22 cellular contexts compared by ENCODE assay signal in genomic region chr3:52819936-52820335, GRCh38. TPM values are rescaled to one million over a fixed set of nuclear protein-coding genes. Genes with fewer than 3 reads are reported as not detected.
"Had no signal": no experiment of that assay in that cellular context is flagged by ENCODE, and none has a peak within 500 bp of the region (broad histone marks: within the 10 kb centered on the region; RNA-seq: fewer than 3 reads in every experiment).

No MANE protein-coding gene starts in this region.

- H3K4me1 ChIP-seq: heart left ventricle, left ventricle myocardium inferior, tibial nerve, uterus had no signal

- H3K4me3 ChIP-seq: heart left ventricle, left ventricle myocardium inferior, tibial nerve, uterus had no signal

- H3K27me3 ChIP-seq: heart left ventricle, tibial nerve, uterus had no signal

- H3K4me3 Mint-ChIP-seq: activated CD4-positive, alpha-beta T cell treated with anti-CD3 and anti-CD28 coated beads, Interleukin-2, amount 10 ng/mL, durations not matched to agents 24 days and 14 days; activated CD8-positive, alpha-beta T cell treated with anti-CD3 and anti-CD28 coated beads for 36 hours; activated naive CD8-positive, alpha-beta T cell treated with anti-CD3 and anti-CD28 coated beads, Interleukin-2, amount 10 ng/mL, durations not matched to agents 7 days and 5 days; activated T-helper 17 cell treated with anti-CD3 and anti-CD28 coated beads, Interleukin-2, amount 50 U/mL, for 72 hours; nephron; stimulated activated naive CD8-positive, alpha-beta T cell treated with anti-CD3 and anti-CD28 coated beads, Interleukin-15, Interleukin-2, amounts not matched to agents 100 ng/mL and 50 ng/mL, for 24 hours had no signal

- DNase-seq: activated CD4-positive, alpha-beta T cell treated with anti-CD3 and anti-CD28 coated beads, Interleukin-2, amount 10 ng/mL, durations not matched to agents 24 days and 14 days; activated CD8-positive, alpha-beta T cell treated with anti-CD3 and anti-CD28 coated beads for 36 hours; activated naive CD4-positive, alpha-beta T cell; activated naive CD8-positive, alpha-beta T cell treated with anti-CD3 and anti-CD28 coated beads, Interleukin-2, amount 10 ng/mL, durations not matched to agents 7 days and 5 days; activated T-cell treated with anti-CD3 and anti-CD28 coated beads, Interleukin-2, amount 50 U/mL, for 1 hour; amygdala; foreskin melanocyte; heart left ventricle; left ventricle myocardium inferior; mammary epithelial cell; midbrain; stimulated activated CD4-positive, alpha-beta T cell treated with anti-CD3 and anti-CD28 coated beads, Interleukin-2, amount 100 ng/mL, for 24 hours; T1000; uterus had no signal

- H3K4me1 Mint-ChIP-seq: activated CD4-positive, alpha-beta T cell treated with anti-CD3 and anti-CD28 coated beads, Interleukin-2, amount 10 ng/mL, durations not matched to agents 24 days and 14 days; activated T-helper 17 cell treated with anti-CD3 and anti-CD28 coated beads, Interleukin-2, amount 50 U/mL, for 72 hours; nephron had no signal

- H3K36me3 Mint-ChIP-seq: activated naive CD8-positive, alpha-beta T cell treated with anti-CD3 and anti-CD28 coated beads, Interleukin-2, amount 10 ng/mL, durations not matched to agents 7 days and 5 days had no signal

- H3K27me3 Mint-ChIP-seq: activated CD4-positive, alpha-beta T cell treated with anti-CD3 and anti-CD28 coated beads, Interleukin-2, amount 10 ng/mL, durations not matched to agents 24 days and 14 days; activated CD8-positive, alpha-beta T cell treated with anti-CD3 and anti-CD28 coated beads for 36 hours; activated naive CD8-positive, alpha-beta T cell treated with anti-CD3 and anti-CD28 coated beads, Interleukin-2, amount 10 ng/mL, durations not matched to agents 7 days and 5 days; activated T-helper 17 cell treated with anti-CD3 and anti-CD28 coated beads, Interleukin-2, amount 50 U/mL, for 72 hours; stimulated activated naive CD8-positive, alpha-beta T cell treated with anti-CD3 and anti-CD28 coated beads, Interleukin-15, Interleukin-2, amounts not matched to agents 100 ng/mL and 50 ng/mL, for 24 hours had no signal

- H3K27ac Mint-ChIP-seq: activated CD4-positive, alpha-beta T cell treated with anti-CD3 and anti-CD28 coated beads, Interleukin-2, amount 10 ng/mL, durations not matched to agents 24 days and 14 days; activated CD8-positive, alpha-beta T cell treated with anti-CD3 and anti-CD28 coated beads for 36 hours; activated naive CD8-positive, alpha-beta T cell treated with anti-CD3 and anti-CD28 coated beads, Interleukin-2, amount 10 ng/mL, durations not matched to agents 7 days and 5 days; activated T-helper 17 cell treated with anti-CD3 and anti-CD28 coated beads, Interleukin-2, amount 50 U/mL, for 72 hours; nephron; stimulated activated naive CD8-positive, alpha-beta T cell treated with anti-CD3 and anti-CD28 coated beads, Interleukin-15, Interleukin-2, amounts not matched to agents 100 ng/mL and 50 ng/mL, for 24 hours had no signal

- H3K9me3 Mint-ChIP-seq: activated CD4-positive, alpha-beta T cell treated with anti-CD3 and anti-CD28 coated beads, Interleukin-2, amount 10 ng/mL, durations not matched to agents 24 days and 14 days; activated CD8-positive, alpha-beta T cell treated with anti-CD3 and anti-CD28 coated beads for 36 hours; activated naive CD8-positive, alpha-beta T cell treated with anti-CD3 and anti-CD28 coated beads, Interleukin-2, amount 10 ng/mL, durations not matched to agents 7 days and 5 days; activated T-helper 17 cell treated with anti-CD3 and anti-CD28 coated beads, Interleukin-2, amount 50 U/mL, for 72 hours; nephron; stimulated activated naive CD8-positive, alpha-beta T cell treated with anti-CD3 and anti-CD28 coated beads, Interleukin-15, Interleukin-2, amounts not matched to agents 100 ng/mL and 50 ng/mL, for 24 hours had no signal

- H3K9me3 ChIP-seq: heart left ventricle, left ventricle myocardium inferior, tibial nerve, uterus had no signal

- H3K36me3 ChIP-seq: uterus had no signal

- H3K27ac ChIP-seq: epithelial cell of prostate, heart left ventricle, left ventricle myocardium inferior, tibial nerve, uterus had no signal

RNA-seq across cellular contexts. Expression of gene MUSTN1, which starts 14.9 kb away (rescaled TPM):
- total RNA-seq: activated CD8-positive, alpha-beta T cell treated with anti-CD3 and anti-CD28 coated beads for 36 hours; dermis microvascular lymphatic vessel endothelial cell; fibroblast of lung; kidney epithelial cell; mammary epithelial cell had no signal

RNA-seq across cellular contexts. Expression of gene ITIH3, which starts 25.3 kb away (rescaled TPM):
- total RNA-seq: activated CD4-positive, alpha-beta T cell treated with anti-CD3 and anti-CD28 coated beads, Interleukin-2, amount 10 ng/mL, durations not matched to agents 24 days and 14 days; activated CD8-positive, alpha-beta T cell treated with anti-CD3 and anti-CD28 coated beads for 36 hours; activated naive CD8-positive, alpha-beta T cell treated with anti-CD3 and anti-CD28 coated beads, Interleukin-2, amount 10 ng/mL, durations not matched to agents 7 days and 5 days; activated T-helper 17 cell treated with anti-CD3 and anti-CD28 coated beads, Interleukin-2, amount 50 U/mL, for 72 hours; kidney epithelial cell; mammary epithelial cell had no signal
- polyA plus RNA-seq: mammary epithelial cell had no signal

RNA-seq across cellular contexts. Expression of gene ITIH1, which starts 42.5 kb away (rescaled TPM):
- total RNA-seq: activated CD4-positive, alpha-beta T cell treated with anti-CD3 and anti-CD28 coated beads, Interleukin-2, amount 10 ng/mL, durations not matched to agents 24 days and 14 days; activated CD8-positive, alpha-beta T cell treated with anti-CD3 and anti-CD28 coated beads for 36 hours; activated naive CD8-positive, alpha-beta T cell treated with anti-CD3 and anti-CD28 coated beads, Interleukin-2, amount 10 ng/mL, durations not matched to agents 7 days and 5 days; activated T-helper 17 cell treated with anti-CD3 and anti-CD28 coated beads, Interleukin-2, amount 50 U/mL, for 72 hours; dermis microvascular lymphatic vessel endothelial cell; fibroblast of lung; kidney epithelial cell; left ventricle myocardium inferior; mammary epithelial cell had no signal
- polyA plus RNA-seq: fibroblast of lung, mammary epithelial cell had no signal
